Comparison of ENCODE assay signal across 28 cellular contexts in genomic region chr1:111818546-111818945, GRCh38.
"Had no signal": no experiment of that assay in that cellular context is flagged by ENCODE, and none has a peak within 500 bp of the region (broad histone marks: within the 10 kb centered on the region; RNA-seq: fewer than 3 reads in every experiment).

No MANE protein-coding gene starts in this region.

- FAIRE-seq: colon, endometrium, endothelial cell of umbilical vein, frontal cortex had no signal

- ATAC-seq: effector memory CD8-positive, alpha-beta T cell; esophagus mucosa; foreskin keratinocyte; gastrocnemius medialis; gastroesophageal sphincter; heart left ventricle; heart right ventricle had no signal

- DNase-seq: colonic mucosa; cortex of kidney; dermis blood vessel endothelial cell; effector CD4-positive, alpha-beta T cell; effector CD8-positive, alpha-beta T cell; effector memory CD4-positive, alpha-beta T cell; effector memory CD8-positive, alpha-beta T cell; endodermal cell; erythroblast; esophagus squamous epithelium; foreskin fibroblast; foreskin keratinocyte; foreskin melanocyte; gastrocnemius medialis; head of caudate nucleus; heart left ventricle; heart right ventricle had no signal

- H3K27ac Mint-ChIP-seq: dendritic cell treated with granulocyte-macrophage colony-stimulating factor and Interleukin-4, amounts not matched to agents 40 ng/mL and 50 ng/mL, for 4 days; effector memory CD8-positive, alpha-beta T cell; endodermal cell had no signal

- H3K4me1 ChIP-seq: colonic mucosa, esophagus muscularis mucosa, esophagus squamous epithelium, foreskin keratinocyte, gastrocnemius medialis, gastroesophageal sphincter, heart right ventricle had no signal

- H3K4me1 Mint-ChIP-seq: endodermal cell had no signal

- H3K9me3 Mint-ChIP-seq: dendritic cell treated with granulocyte-macrophage colony-stimulating factor and Interleukin-4, amounts not matched to agents 40 ng/mL and 50 ng/mL, for 4 days; effector memory CD8-positive, alpha-beta T cell; endodermal cell had no signal

- H3K9me3 ChIP-seq: colonic mucosa, esophagus muscularis mucosa, esophagus squamous epithelium, gastrocnemius medialis, gastroesophageal sphincter, heart left ventricle, heart right ventricle had no signal

- H3K27me3 ChIP-seq: colonic mucosa, dorsolateral prefrontal cortex, esophagus muscularis mucosa, esophagus squamous epithelium, foreskin keratinocyte, gastrocnemius medialis, gastroesophageal sphincter, heart left ventricle, heart right ventricle had no signal

- H3K27ac ChIP-seq: colonic mucosa, coronary artery, dorsolateral prefrontal cortex, epithelial cell of prostate, esophagus muscularis mucosa, esophagus squamous epithelium, foreskin keratinocyte, gastrocnemius medialis, gastroesophageal sphincter, heart left ventricle, heart right ventricle had no signal

- H3K4me3 ChIP-seq: colonic mucosa, coronary artery, dorsolateral prefrontal cortex, esophagus muscularis mucosa, esophagus squamous epithelium, gastrocnemius medialis, gastroesophageal sphincter, heart left ventricle, heart right ventricle had no signal

- H3K4me3 Mint-ChIP-seq: dendritic cell treated with granulocyte-macrophage colony-stimulating factor and Interleukin-4, amounts not matched to agents 40 ng/mL and 50 ng/mL, for 4 days; effector memory CD8-positive, alpha-beta T cell; endodermal cell had no signal

- H3K36me3 ChIP-seq: colonic mucosa, esophagus muscularis mucosa, esophagus squamous epithelium, gastrocnemius medialis, heart left ventricle, heart right ventricle had no signal
